In the genomic region with DNA sequence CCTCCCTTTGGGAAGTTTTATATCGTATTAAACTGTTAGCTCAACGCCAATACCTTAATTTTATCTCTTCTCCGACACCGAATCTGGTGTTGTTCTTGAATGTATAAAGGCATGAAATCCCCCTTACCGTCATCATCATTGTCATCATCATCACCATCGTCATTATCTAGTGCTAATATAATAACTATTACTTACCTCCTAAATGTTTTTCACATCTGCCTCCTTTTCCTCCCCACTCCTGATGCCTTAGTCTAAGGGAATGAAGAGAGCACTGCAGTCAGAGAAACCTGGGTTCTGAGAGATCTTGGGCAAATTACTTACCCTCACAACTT, we compare ENCODE assay signal across 1 cellular context.
TF ChIP-seq lines count a peak whose summit lies in the region.

No MANE protein-coding gene starts in this region.

TF ChIP-seq in WTC11, 78 proteins besides CTCF, POLR2A, EP300 and RAD21 (continued from another document):
- no peak for TF ChIP-seq STAT6 (CRISPR knock-in tag; conservative IDR thresholded peaks at IDR 0.05; ENCODE audit: low read depth)
- no peak for TF ChIP-seq RORB (CRISPR knock-in tag; IDR thresholded peaks at IDR 0.05)
- TF ChIP-seq USF1 (CRISPR knock-in tag; IDR thresholded peaks at IDR 0.05), result no peak
- TF ChIP-seq IRF1 (CRISPR knock-in tag; IDR thresholded peaks at IDR 0.05), result no peak
- TF ChIP-seq, protein P1, sequence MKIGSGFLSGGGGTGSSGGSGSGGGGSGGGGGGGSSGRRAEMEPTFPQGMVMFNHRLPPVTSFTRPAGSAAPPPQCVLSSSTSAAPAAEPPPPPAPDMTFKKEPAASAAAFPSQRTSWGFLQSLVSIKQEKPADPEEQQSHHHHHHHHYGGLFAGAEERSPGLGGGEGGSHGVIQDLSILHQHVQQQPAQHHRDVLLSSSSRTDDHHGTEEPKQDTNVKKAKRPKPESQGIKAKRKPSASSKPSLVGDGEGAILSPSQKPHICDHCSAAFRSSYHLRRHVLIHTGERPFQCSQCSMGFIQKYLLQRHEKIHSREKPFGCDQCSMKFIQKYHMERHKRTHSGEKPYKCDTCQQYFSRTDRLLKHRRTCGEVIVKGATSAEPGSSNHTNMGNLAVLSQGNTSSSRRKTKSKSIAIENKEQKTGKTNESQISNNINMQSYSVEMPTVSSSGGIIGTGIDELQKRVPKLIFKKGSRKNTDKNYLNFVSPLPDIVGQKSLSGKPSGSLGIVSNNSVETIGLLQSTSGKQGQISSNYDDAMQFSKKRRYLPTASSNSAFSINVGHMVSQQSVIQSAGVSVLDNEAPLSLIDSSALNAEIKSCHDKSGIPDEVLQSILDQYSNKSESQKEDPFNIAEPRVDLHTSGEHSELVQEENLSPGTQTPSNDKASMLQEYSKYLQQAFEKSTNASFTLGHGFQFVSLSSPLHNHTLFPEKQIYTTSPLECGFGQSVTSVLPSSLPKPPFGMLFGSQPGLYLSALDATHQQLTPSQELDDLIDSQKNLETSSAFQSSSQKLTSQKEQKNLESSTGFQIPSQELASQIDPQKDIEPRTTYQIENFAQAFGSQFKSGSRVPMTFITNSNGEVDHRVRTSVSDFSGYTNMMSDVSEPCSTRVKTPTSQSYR (CRISPR knock-in tag; IDR thresholded peaks at IDR 0.05), result no peak
- TF ChIP-seq, protein P2, sequence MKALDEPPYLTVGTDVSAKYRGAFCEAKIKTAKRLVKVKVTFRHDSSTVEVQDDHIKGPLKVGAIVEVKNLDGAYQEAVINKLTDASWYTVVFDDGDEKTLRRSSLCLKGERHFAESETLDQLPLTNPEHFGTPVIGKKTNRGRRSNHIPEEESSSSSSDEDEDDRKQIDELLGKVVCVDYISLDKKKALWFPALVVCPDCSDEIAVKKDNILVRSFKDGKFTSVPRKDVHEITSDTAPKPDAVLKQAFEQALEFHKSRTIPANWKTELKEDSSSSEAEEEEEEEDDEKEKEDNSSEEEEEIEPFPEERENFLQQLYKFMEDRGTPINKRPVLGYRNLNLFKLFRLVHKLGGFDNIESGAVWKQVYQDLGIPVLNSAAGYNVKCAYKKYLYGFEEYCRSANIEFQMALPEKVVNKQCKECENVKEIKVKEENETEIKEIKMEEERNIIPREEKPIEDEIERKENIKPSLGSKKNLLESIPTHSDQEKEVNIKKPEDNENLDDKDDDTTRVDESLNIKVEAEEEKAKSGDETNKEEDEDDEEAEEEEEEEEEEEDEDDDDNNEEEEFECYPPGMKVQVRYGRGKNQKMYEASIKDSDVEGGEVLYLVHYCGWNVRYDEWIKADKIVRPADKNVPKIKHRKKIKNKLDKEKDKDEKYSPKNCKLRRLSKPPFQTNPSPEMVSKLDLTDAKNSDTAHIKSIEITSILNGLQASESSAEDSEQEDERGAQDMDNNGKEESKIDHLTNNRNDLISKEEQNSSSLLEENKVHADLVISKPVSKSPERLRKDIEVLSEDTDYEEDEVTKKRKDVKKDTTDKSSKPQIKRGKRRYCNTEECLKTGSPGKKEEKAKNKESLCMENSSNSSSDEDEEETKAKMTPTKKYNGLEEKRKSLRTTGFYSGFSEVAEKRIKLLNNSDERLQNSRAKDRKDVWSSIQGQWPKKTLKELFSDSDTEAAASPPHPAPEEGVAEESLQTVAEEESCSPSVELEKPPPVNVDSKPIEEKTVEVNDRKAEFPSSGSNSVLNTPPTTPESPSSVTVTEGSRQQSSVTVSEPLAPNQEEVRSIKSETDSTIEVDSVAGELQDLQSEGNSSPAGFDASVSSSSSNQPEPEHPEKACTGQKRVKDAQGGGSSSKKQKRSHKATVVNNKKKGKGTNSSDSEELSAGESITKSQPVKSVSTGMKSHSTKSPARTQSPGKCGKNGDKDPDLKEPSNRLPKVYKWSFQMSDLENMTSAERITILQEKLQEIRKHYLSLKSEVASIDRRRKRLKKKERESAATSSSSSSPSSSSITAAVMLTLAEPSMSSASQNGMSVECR (CRISPR knock-in tag; IDR thresholded peaks at IDR 0.05; ENCODE audit: borderline replicate concordance), result no peak
- no peak for TF ChIP-seq ERG (CRISPR knock-in tag; IDR thresholded peaks at IDR 0.05)
- TF ChIP-seq KAT7 (CRISPR knock-in tag; IDR thresholded peaks at IDR 0.05; ENCODE audit: borderline replicate concordance), result no peak
- TF ChIP-seq NFATC4 (CRISPR knock-in tag; IDR thresholded peaks at IDR 0.05), result no peak
- TF ChIP-seq ATF3 (CRISPR knock-in tag; conservative IDR thresholded peaks at IDR 0.05), result no peak
- no peak for TF ChIP-seq ZNF671 (CRISPR knock-in tag; IDR thresholded peaks at IDR 0.05)
- no peak for TF ChIP-seq ZNF425 (CRISPR knock-in tag; conservative IDR thresholded peaks at IDR 0.05)
